7 cellular contexts compared by ENCODE assay signal in genomic region chr1:19445417-19446342, GRCh38. TPM values are rescaled to one million over a fixed set of nuclear protein-coding genes. Genes with fewer than 3 reads are reported as not detected.
DNase-seq lines count a peak whose midpoint lies in the region; ATAC-seq lines count a peak whose summit lies in the region.

No MANE protein-coding gene starts in this region.

- DNase-seq in H4 (ENCODE audit: low spot score) (peak; percentile 49), SK-MEL-5 (ENCODE audit: low read depth, low spot score) (peak; percentile 39), fibroblast of gingiva (ENCODE audit: low read depth) (peak; percentile 55), retina (peak; percentile 47), OCI-M1 (lab: John Stamatoyannopoulos, UW) (no peak)

- in situ Hi-C loops in SK-MEL-5 (cut with HindIII; ENCODE audit: low pct_unique_long_range_greater_than_20kb, low sequenced_read_pairs): no loop called here

- ATAC-seq in GM19023 (IDR thresholded peaks at IDR 0.05; ENCODE audit: unreplicated experiment): no peak
- no peak for ATAC-seq in HG03432 (IDR thresholded peaks at IDR 0.05; ENCODE audit: unreplicated experiment)

RNA-seq across cellular contexts. Expression of gene CAPZB, which starts 39.7 kb away (rescaled TPM):
- total RNA-seq in H4 (2014; rRNA removed; shearing (Covaris generic)): 165 and 184 TPM in 2 replicates
- total RNA-seq in SK-MEL-5 (2014; rRNA removed; shearing (Covaris generic)): 60.5 and 64.3 TPM in 2 replicates
- polyA plus RNA-seq in SK-MEL-5 (2015; cell fraction: cytosol; rRNA removed): 161 and 162 TPM in 2 replicates
- 21.6 and 31.2 TPM in 2 replicates for polyA plus RNA-seq in SK-MEL-5 (2015; cell fraction: nucleus; rRNA removed)
